In genomic region chr14:100406505-100407131, GRCh38 we compare ENCODE assay signal across 9 cellular contexts. TPM values are rescaled to one million over a fixed set of nuclear protein-coding genes. Genes with fewer than 3 reads are reported as not detected.
DNase-seq lines count a peak whose midpoint lies in the region; ATAC-seq and TF ChIP-seq lines count a peak whose summit lies in the region.
"Had no signal": no experiment of that assay in that cellular context is flagged by ENCODE, and none has a peak within 500 bp of the region (broad histone marks: within the 10 kb centered on the region; RNA-seq: fewer than 3 reads in every experiment).

No MANE protein-coding gene starts in this region.

- no peaks in the 10 kb centered on the region for H3K9me3 Mint-ChIP-seq in endothelial cell (ENCODE audit: unreplicated experiment)

- intact Hi-C loops in heart right ventricle (cut with DNase I) (no loop called here), transverse colon (cut with DNase I; ENCODE audit: low total_unique reads) (no loop called here)

- H3K36me3 Mint-ChIP-seq in endothelial cell (ENCODE audit: low read depth, unreplicated experiment), result peaks cover 3% of the 10 kb centered on the region

- H3K36me3 ChIP-seq in heart right ventricle, result no peaks in the 10 kb centered on the region
- H3K36me3 ChIP-seq in transverse colon, result no peaks in the 10 kb centered on the region

- peak; percentile 12 for TF ChIP-seq POLR2A in transverse colon (IDR thresholded peaks at IDR 0.05)

- ATAC-seq in heart right ventricle (peak in 6 of 8 donors; percentile 25 to 68 (median 52)), GM19463 (IDR thresholded peaks at IDR 0.05; ENCODE audit: unreplicated experiment) (no peak), GM18519 (IDR thresholded peaks at IDR 0.05; ENCODE audit: low FRiP score, unreplicated experiment) (no peak)

- H3K27ac ChIP-seq in heart right ventricle, result peak overlapping the region in 1 of 10 donors; percentile 54
- peak overlapping the region; percentile 71 to 80 (median 76) for H3K27ac ChIP-seq in transverse colon

- peaks cover 10% of the 10 kb centered on the region for H3K4me1 Mint-ChIP-seq in endothelial cell (ENCODE audit: unreplicated experiment)

- H3K27me3 ChIP-seq in heart right ventricle (no peaks in the 10 kb centered on the region), transverse colon (no peaks in the 10 kb centered on the region)

- DNase-seq in stimulated activated CD4-positive, alpha-beta T cell treated with anti-CD3 and anti-CD28 coated beads, Interleukin-1b, Interleukin-23, amount 100 ng/mL, for 48 hours, result peak; percentile 13
- no peak for DNase-seq in stimulated activated CD4-positive, alpha-beta T cell treated with anti-CD3 and anti-CD28 coated beads, Interleukin-4, amount 100 ng/mL, for 4 hours
- peak; percentile 33 for DNase-seq in activated CD8-positive, alpha-beta memory T cell treated with anti-CD3 and anti-CD28 coated beads, Interleukin-2, amount 50 U/mL, for 4 hours
- DNase-seq in heart right ventricle (no peak), transverse colon (peak; percentile 79), endothelial cell (ENCODE audit: low spot score) (no peak)
- DNase-seq: amygdala had no signal

- no peak for TF ChIP-seq EP300 in transverse colon (IDR thresholded peaks at IDR 0.05; ENCODE audit: low read depth)

- H3K4me1 ChIP-seq in heart right ventricle (peaks cover 0 to 41% (median 11%) of the 10 kb centered on the region in 9 donors), transverse colon (peaks cover 5 to 45% (median 31%) of the 10 kb centered on the region in 4 donors)

- WGBS in heart right ventricle, 2 donors, result 77 to 86% methylated on average over 10 of the region's 10 CpGs
- 58% methylated on average over 10 of the region's 10 CpGs; no CpG with 5 or more reads in 1 of the 2 donors for WGBS in transverse colon (ENCODE audit: low coverage in 1 of 2), 2 donors

- H3K9me3 ChIP-seq in heart right ventricle (no peaks in the 10 kb centered on the region), transverse colon (no peaks in the 10 kb centered on the region)

- H3K27me3 Mint-ChIP-seq in endothelial cell (ENCODE audit: unreplicated experiment), result no peaks in the 10 kb centered on the region

- no peak for TF ChIP-seq CTCF in heart right ventricle (IDR thresholded peaks at IDR 0.05)
- TF ChIP-seq CTCF in transverse colon (IDR thresholded peaks at IDR 0.05), result no peak
- TF ChIP-seq CTCF in endothelial cell (IDR thresholded peaks at IDR 0.05; ENCODE audit: unreplicated experiment), result no peak

- H3K27ac Mint-ChIP-seq in endothelial cell (ENCODE audit: unreplicated experiment), result no peak overlapping the region

- H3K4me3 Mint-ChIP-seq in endothelial cell (ENCODE audit: unreplicated experiment), result no peak overlapping the region

- in situ Hi-C loops in transverse colon (cut with MboI; ENCODE audit: low pct_ligation_motif_present in 1 of 4, low pct_unique_long_range_greater_than_20kb in 1 of 4, low sequenced_read_pairs in 3 of 4), result no loop called here

- no peak overlapping the region for H3K4me3 ChIP-seq in heart right ventricle
- H3K4me3 ChIP-seq in transverse colon, result no peak overlapping the region

RNA-seq across cellular contexts. Expression of gene WDR25, which starts 30.3 kb away (rescaled TPM):
- total RNA-seq in heart right ventricle (1 to 10 TPM; 4.5 to 8.4 (median 5.7) TPM), transverse colon (10 to 100 TPM in 3 of 4 donors, 1 to 10 TPM in 1; 3.4 to 11.2 (median 10.7) TPM), endothelial cell (ENCODE audit: unreplicated experiment) (14.2 TPM)
- 1 to 10 TPM; 2.9 to 7.4 TPM for polyA plus RNA-seq in heart right ventricle

Comparison
In these comparisons a context has a peak if more than half of its experiments do, and no peak if none do; other contexts are left out.
1. DNase-seq: peak in stimulated activated CD4-positive, alpha-beta T cell treated with anti-CD3 and anti-CD28 coated beads, Interleukin-1b, Interleukin-23, amount 100 ng/mL, for 48 hours (single experiment), activated CD8-positive, alpha-beta memory T cell treated with anti-CD3 and anti-CD28 coated beads, Interleukin-2, amount 50 U/mL, for 4 hours (single experiment) and transverse colon (single experiment); none in stimulated activated CD4-positive, alpha-beta T cell treated with anti-CD3 and anti-CD28 coated beads, Interleukin-4, amount 100 ng/mL, for 4 hours (0 of 2), heart right ventricle (0 of 2) and endothelial cell (single experiment).
2. ATAC-seq: peak in heart right ventricle (6 of 8); none in GM19463 (single experiment) and GM18519 (single experiment).